In the genomic region with DNA sequence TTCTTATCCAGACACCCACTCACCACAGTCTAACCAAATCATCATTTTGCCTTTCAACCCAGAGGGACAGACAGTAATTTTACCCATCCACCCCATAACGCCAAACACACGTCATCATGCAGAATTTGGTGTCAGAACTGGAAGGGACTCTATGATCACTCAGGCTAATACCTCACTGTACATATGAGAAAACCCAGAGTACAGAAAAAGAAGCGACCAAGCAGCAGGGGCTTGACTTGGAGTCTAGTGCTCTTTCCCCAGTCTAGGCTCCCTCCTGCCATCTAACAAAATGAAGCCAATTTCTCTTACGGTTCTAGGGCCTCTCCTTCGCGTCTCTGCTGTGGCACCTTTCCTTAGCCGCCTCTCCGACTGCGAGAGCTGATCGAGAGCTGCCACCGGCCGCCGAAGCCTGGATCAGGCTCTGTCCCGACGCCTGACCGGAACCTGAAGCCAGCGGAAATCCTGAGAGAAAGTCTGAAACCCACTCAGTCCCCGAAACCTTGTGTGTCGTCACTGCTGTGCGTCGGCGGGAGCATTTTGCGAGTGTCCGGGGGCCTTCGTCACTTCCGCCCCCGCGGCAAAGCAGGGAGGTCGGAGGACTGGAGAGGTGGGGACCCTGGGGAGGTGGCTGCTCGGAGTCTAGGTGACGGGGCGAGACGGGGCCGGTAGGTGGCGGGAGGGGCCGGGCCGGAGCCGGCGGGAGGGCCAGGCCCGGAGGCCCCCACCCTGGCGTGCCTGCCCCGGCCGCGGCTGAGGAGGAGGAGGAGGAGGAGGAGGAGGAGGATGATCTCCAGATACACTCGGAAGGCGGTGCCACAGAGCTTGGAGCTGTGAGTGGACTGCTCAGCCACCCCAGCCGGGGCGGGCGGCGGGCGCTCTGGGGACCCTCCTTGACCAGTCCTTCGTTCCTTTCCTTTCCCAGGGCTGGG, we compare ENCODE assay signal across 1 cellular context.
TF ChIP-seq lines count a peak whose summit lies in the region.

A gene (minus strand): TSS at position 452 of the 929 bp plus-strand sequence. CDS start 4,071 bp downstream, outside the sequence.
A gene (plus strand): TSS at position 563 of the 929 bp plus-strand sequence. CDS start 221 bp downstream, at position 784.

TF ChIP-seq in HepG2, 621 proteins besides CTCF, POLR2A, EP300 and RAD21 (continued from another document and continues in another):
- TF ChIP-seq, protein P1, sequence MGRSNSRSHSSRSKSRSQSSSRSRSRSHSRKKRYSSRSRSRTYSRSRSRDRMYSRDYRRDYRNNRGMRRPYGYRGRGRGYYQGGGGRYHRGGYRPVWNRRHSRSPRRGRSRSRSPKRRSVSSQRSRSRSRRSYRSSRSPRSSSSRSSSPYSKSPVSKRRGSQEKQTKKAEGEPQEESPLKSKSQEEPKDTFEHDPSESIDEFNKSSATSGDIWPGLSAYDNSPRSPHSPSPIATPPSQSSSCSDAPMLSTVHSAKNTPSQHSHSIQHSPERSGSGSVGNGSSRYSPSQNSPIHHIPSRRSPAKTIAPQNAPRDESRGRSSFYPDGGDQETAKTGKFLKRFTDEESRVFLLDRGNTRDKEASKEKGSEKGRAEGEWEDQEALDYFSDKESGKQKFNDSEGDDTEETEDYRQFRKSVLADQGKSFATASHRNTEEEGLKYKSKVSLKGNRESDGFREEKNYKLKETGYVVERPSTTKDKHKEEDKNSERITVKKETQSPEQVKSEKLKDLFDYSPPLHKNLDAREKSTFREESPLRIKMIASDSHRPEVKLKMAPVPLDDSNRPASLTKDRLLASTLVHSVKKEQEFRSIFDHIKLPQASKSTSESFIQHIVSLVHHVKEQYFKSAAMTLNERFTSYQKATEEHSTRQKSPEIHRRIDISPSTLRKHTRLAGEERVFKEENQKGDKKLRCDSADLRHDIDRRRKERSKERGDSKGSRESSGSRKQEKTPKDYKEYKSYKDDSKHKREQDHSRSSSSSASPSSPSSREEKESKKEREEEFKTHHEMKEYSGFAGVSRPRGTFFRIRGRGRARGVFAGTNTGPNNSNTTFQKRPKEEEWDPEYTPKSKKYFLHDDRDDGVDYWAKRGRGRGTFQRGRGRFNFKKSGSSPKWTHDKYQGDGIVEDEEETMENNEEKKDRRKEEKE (IDR thresholded peaks at IDR 0.05), result no peak
- TF ChIP-seq, protein P2, sequence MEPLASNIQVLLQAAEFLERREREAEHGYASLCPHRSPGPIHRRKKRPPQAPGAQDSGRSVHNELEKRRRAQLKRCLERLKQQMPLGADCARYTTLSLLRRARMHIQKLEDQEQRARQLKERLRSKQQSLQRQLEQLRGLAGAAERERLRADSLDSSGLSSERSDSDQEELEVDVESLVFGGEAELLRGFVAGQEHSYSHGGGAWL (CRISPR knock-in tag; IDR thresholded peaks at IDR 0.05), result no peak; the same call in 1 of the 2 replicates
- TF ChIP-seq ZNF556 (CRISPR knock-in tag; IDR thresholded peaks at IDR 0.05; ENCODE audit: borderline replicate concordance) (peak; percentile 88; the same call in 1 of the 2 replicates), SMARCE1 (IDR thresholded peaks at IDR 0.05; ENCODE audit: borderline replicate concordance) (no peak), ARNT2 (CRISPR knock-in tag; IDR thresholded peaks at IDR 0.05; ENCODE audit: low read depth) (peak; percentile 71; the same call in 1 of the 2 replicates), MYNN (CRISPR knock-in tag; IDR thresholded peaks at IDR 0.05; ENCODE audit: low read depth) (no peak; the same call in 1 of the 2 replicates), MZF1 (CRISPR knock-in tag; IDR thresholded peaks at IDR 0.05; ENCODE audit: borderline replicate concordance) (0 out of 2 replicates have a peak, but pooled peaks have one; percentile 60), ZNF577 (CRISPR knock-in tag; IDR thresholded peaks at IDR 0.05; ENCODE audit: borderline replicate concordance, low read depth) (no peak), ZNF543 (CRISPR knock-in tag; IDR thresholded peaks at IDR 0.05) (peak; percentile 69; the same call in 1 of the 2 replicates), ERF (CRISPR knock-in tag; IDR thresholded peaks at IDR 0.05) (peak; percentile 85), CBX2 (IDR thresholded peaks at IDR 0.05; ENCODE audit: low read depth, low read length) (no peak), CBX2 (CRISPR knock-in tag; IDR thresholded peaks at IDR 0.05; ENCODE audit: low read depth) (no peak), ZFP36L2 (CRISPR knock-in tag; IDR thresholded peaks at IDR 0.05) (no peak), TEAD3 (CRISPR knock-in tag; optimal IDR thresholded peaks at IDR 0.05; ENCODE audit: borderline replicate concordance) (peak; percentile 61), ARNT (IDR thresholded peaks at IDR 0.05) (no peak), SETDB1 (CRISPR knock-in tag; IDR thresholded peaks at IDR 0.05; ENCODE audit: borderline replicate concordance) (no peak), ZNF496 (CRISPR knock-in tag; IDR thresholded peaks at IDR 0.05; ENCODE audit: insufficient replicate concordance) (no peak), CBFB (CRISPR knock-in tag; IDR thresholded peaks at IDR 0.05) (peak; percentile 83; the same call in 1 of the 2 replicates), ZNF7 (CRISPR knock-in tag; IDR thresholded peaks at IDR 0.05) (no peak), ZNF781 (CRISPR knock-in tag; IDR thresholded peaks at IDR 0.05; ENCODE audit: borderline replicate concordance, not compliant biosample characterization) (peak; percentile 92), ZNF335 (CRISPR knock-in tag; IDR thresholded peaks at IDR 0.05) (0 out of 2 replicates have a peak, but pooled peaks have one; percentile 32), NCOR1 (IDR thresholded peaks at IDR 0.05; ENCODE audit: borderline replicate concordance, low read length) (no peak), MAFG (CRISPR knock-in tag; IDR thresholded peaks at IDR 0.05) (no peak), ZNF234 (CRISPR knock-in tag; conservative IDR thresholded peaks at IDR 0.05) (no peak), KMT2B (CRISPR knock-in tag; IDR thresholded peaks at IDR 0.05) (peak; percentile 98), NR2C2 (CRISPR knock-in tag; IDR thresholded peaks at IDR 0.05; ENCODE audit: borderline replicate concordance) (peak; percentile 88), CCAR2 (optimal IDR thresholded peaks at IDR 0.05; ENCODE audit: low read depth, low read length) (no peak), NCOA2 (CRISPR knock-in tag; IDR thresholded peaks at IDR 0.05) (no peak; the same call in none of the 2 replicates), AGO2 (optimal IDR thresholded peaks at IDR 0.05; ENCODE audit: low read depth, low read length) (peak; percentile 66), KDM6A (CRISPR knock-in tag; IDR thresholded peaks at IDR 0.05; ENCODE audit: low read depth) (no peak), MTA3 (CRISPR knock-in tag; IDR thresholded peaks at IDR 0.05) (no peak), NR2F1 (CRISPR knock-in tag; IDR thresholded peaks at IDR 0.05) (no peak), ONECUT2 (CRISPR knock-in tag; IDR thresholded peaks at IDR 0.05) (no peak), CEBPG (CRISPR knock-in tag; IDR thresholded peaks at IDR 0.05) (peak; percentile 67), FLYWCH1 (CRISPR knock-in tag; IDR thresholded peaks at IDR 0.05) (0 out of 2 replicates have a peak, but pooled peaks have one; percentile 43), ZNF788 (CRISPR knock-in tag; IDR thresholded peaks at IDR 0.05; ENCODE audit: borderline replicate concordance) (peak; percentile 70; the same call in 1 of the 2 replicates), THAP11 (CRISPR knock-in tag; IDR thresholded peaks at IDR 0.05) (peak; percentile 96), CENPT (CRISPR knock-in tag; IDR thresholded peaks at IDR 0.05; ENCODE audit: low read depth) (no peak), SNAPC2 (CRISPR knock-in tag; IDR thresholded peaks at IDR 0.05) (no peak)
- TF ChIP-seq, protein P3, sequence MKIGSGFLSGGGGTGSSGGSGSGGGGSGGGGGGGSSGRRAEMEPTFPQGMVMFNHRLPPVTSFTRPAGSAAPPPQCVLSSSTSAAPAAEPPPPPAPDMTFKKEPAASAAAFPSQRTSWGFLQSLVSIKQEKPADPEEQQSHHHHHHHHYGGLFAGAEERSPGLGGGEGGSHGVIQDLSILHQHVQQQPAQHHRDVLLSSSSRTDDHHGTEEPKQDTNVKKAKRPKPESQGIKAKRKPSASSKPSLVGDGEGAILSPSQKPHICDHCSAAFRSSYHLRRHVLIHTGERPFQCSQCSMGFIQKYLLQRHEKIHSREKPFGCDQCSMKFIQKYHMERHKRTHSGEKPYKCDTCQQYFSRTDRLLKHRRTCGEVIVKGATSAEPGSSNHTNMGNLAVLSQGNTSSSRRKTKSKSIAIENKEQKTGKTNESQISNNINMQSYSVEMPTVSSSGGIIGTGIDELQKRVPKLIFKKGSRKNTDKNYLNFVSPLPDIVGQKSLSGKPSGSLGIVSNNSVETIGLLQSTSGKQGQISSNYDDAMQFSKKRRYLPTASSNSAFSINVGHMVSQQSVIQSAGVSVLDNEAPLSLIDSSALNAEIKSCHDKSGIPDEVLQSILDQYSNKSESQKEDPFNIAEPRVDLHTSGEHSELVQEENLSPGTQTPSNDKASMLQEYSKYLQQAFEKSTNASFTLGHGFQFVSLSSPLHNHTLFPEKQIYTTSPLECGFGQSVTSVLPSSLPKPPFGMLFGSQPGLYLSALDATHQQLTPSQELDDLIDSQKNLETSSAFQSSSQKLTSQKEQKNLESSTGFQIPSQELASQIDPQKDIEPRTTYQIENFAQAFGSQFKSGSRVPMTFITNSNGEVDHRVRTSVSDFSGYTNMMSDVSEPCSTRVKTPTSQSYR (CRISPR knock-in tag; IDR thresholded peaks at IDR 0.05; ENCODE audit: borderline replicate concordance), result peak; percentile 9; the same call in 1 of the 2 replicates
- TF ChIP-seq, protein P4, sequence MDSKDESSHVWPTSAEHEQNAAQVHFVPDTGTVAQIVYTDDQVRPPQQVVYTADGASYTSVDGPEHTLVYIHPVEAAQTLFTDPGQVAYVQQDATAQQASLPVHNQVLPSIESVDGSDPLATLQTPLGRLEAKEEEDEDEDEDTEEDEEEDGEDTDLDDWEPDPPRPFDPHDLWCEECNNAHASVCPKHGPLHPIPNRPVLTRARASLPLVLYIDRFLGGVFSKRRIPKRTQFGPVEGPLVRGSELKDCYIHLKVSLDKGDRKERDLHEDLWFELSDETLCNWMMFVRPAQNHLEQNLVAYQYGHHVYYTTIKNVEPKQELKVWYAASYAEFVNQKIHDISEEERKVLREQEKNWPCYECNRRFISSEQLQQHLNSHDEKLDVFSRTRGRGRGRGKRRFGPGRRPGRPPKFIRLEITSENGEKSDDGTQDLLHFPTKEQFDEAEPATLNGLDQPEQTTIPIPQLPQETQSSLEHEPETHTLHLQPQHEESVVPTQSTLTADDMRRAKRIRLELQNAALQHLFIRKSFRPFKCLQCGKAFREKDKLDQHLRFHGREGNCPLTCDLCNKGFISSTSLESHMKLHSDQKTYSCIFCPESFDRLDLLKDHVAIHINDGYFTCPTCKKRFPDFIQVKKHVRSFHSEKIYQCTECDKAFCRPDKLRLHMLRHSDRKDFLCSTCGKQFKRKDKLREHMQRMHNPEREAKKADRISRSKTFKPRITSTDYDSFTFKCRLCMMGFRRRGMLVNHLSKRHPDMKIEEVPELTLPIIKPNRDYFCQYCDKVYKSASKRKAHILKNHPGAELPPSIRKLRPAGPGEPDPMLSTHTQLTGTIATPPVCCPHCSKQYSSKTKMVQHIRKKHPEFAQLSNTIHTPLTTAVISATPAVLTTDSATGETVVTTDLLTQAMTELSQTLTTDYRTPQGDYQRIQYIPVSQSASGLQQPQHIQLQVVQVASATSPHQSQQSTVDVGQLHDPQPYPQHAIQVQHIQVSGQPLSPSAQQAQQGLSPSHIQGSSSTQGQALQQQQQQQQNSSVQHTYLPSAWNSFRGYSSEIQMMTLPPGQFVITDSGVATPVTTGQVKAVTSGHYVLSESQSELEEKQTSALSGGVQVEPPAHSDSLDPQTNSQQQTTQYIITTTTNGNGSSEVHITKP (CRISPR knock-in tag; IDR thresholded peaks at IDR 0.05; ENCODE audit: low read depth), result peak; percentile 57; the same call in 1 of the 2 replicates
- TF ChIP-seq, protein P5, sequence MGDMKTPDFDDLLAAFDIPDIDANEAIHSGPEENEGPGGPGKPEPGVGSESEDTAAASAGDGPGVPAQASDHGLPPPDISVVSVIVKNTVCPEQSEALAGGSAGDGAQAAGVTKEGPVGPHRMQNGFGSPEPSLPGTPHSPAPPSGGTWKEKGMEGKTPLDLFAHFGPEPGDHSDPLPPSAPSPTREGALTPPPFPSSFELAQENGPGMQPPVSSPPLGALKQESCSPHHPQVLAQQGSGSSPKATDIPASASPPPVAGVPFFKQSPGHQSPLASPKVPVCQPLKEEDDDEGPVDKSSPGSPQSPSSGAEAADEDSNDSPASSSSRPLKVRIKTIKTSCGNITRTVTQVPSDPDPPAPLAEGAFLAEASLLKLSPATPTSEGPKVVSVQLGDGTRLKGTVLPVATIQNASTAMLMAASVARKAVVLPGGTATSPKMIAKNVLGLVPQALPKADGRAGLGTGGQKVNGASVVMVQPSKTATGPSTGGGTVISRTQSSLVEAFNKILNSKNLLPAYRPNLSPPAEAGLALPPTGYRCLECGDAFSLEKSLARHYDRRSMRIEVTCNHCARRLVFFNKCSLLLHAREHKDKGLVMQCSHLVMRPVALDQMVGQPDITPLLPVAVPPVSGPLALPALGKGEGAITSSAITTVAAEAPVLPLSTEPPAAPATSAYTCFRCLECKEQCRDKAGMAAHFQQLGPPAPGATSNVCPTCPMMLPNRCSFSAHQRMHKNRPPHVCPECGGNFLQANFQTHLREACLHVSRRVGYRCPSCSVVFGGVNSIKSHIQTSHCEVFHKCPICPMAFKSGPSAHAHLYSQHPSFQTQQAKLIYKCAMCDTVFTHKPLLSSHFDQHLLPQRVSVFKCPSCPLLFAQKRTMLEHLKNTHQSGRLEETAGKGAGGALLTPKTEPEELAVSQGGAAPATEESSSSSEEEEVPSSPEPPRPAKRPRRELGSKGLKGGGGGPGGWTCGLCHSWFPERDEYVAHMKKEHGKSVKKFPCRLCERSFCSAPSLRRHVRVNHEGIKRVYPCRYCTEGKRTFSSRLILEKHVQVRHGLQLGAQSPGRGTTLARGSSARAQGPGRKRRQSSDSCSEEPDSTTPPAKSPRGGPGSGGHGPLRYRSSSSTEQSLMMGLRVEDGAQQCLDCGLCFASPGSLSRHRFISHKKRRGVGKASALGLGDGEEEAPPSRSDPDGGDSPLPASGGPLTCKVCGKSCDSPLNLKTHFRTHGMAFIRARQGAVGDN (CRISPR knock-in tag; IDR thresholded peaks at IDR 0.05), result peak; percentile 90
- TF ChIP-seq, protein P6, sequence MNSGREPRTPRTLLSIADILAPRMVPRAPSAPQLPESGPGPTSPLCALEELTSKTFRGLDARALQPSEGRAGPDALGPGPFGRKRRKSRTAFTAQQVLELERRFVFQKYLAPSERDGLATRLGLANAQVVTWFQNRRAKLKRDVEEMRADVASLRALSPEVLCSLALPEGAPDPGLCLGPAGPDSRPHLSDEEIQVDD (CRISPR knock-in tag; IDR thresholded peaks at IDR 0.05; ENCODE audit: borderline replicate concordance), result no peak
- TF ChIP-seq, protein P7, sequence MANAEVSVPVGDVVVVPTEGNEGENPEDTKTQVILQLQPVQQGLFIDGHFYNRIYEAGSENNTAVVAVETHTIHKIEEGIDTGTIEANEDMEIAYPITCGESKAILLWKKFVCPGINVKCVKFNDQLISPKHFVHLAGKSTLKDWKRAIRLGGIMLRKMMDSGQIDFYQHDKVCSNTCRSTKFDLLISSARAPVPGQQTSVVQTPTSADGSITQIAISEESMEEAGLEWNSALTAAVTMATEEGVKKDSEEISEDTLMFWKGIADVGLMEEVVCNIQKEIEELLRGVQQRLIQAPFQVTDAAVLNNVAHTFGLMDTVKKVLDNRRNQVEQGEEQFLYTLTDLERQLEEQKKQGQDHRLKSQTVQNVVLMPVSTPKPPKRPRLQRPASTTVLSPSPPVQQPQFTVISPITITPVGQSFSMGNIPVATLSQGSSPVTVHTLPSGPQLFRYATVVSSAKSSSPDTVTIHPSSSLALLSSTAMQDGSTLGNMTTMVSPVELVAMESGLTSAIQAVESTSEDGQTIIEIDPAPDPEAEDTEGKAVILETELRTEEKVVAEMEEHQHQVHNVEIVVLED (CRISPR knock-in tag; IDR thresholded peaks at IDR 0.05; ENCODE audit: borderline replicate concordance), result peak; percentile 67; the same call in 1 of the 2 replicates
- TF ChIP-seq, protein P8, sequence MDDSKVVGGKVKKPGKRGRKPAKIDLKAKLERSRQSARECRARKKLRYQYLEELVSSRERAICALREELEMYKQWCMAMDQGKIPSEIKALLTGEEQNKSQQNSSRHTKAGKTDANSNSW (CRISPR knock-in tag; IDR thresholded peaks at IDR 0.05; ENCODE audit: borderline replicate concordance), result no peak
